24 cellular contexts compared by ENCODE assay signal in genomic region chr6:53408826-53409225, GRCh38.
"Had no signal": no experiment of that assay in that cellular context is flagged by ENCODE, and none has a peak within 500 bp of the region (broad histone marks: within the 10 kb centered on the region; RNA-seq: fewer than 3 reads in every experiment).

No MANE protein-coding gene starts in this region.

- H3K36me3 ChIP-seq: left lung, lower lobe of right lung, pancreas, prostate gland, sigmoid colon, spleen, suprapubic skin, thoracic aorta, tibial artery, upper lobe of right lung had no signal

- H3K9me3 ChIP-seq: left lung, lower lobe of right lung, pancreas, prostate gland, spleen, suprapubic skin, thoracic aorta, tibial artery, upper lobe of right lung had no signal

- FAIRE-seq: keratinocyte, pancreas, small intestine, urothelium cell line had no signal

- DNase-seq: left colon; left lung; lower lobe of right lung; mammary epithelial cell; mesenchymal stem cell; naive thymus-derived CD8-positive, alpha-beta T cell; nucleus accumbens; pancreas; posterior cingulate gyrus; retina; right cardiac atrium; sigmoid colon; small intestine; spleen; stimulated activated CD4-positive, alpha-beta T cell treated with anti-CD3 and anti-CD28 coated beads, Interleukin-4, amount 100 ng/mL, for 24 hours; stimulated activated naive CD4-positive, alpha-beta T cell; tibial artery; trophoblast cell; upper lobe of right lung had no signal

- H3K27me3 ChIP-seq: left lung, pancreas, sigmoid colon, spleen, suprapubic skin, tibial artery, upper lobe of right lung had no signal

- H3K4me3 ChIP-seq: left lung, lower lobe of right lung, pancreas, prostate gland, sigmoid colon, spleen, suprapubic skin, thoracic aorta, tibial artery, upper lobe of right lung had no signal

- H3K4me1 ChIP-seq: left lung, pancreas, prostate gland, sigmoid colon, suprapubic skin, tibial artery, upper lobe of right lung had no signal
